ENCODE assay signal across 9 cellular contexts in genomic region chr12:52879394-52880351, GRCh38. TPM values are rescaled to one million over a fixed set of nuclear protein-coding genes. Genes with fewer than 3 reads are reported as not detected.
DNase-seq lines count a peak whose midpoint lies in the region; ATAC-seq and TF ChIP-seq lines count a peak whose summit lies in the region.
"Had no signal": no experiment of that assay in that cellular context is flagged by ENCODE, and none has a peak within 500 bp of the region (broad histone marks: within the 10 kb centered on the region; RNA-seq: fewer than 3 reads in every experiment).

No MANE protein-coding gene starts in this region.

- no peaks in the 10 kb centered on the region for H3K36me3 Mint-ChIP-seq in endothelial cell (ENCODE audit: low read depth, unreplicated experiment)

- H3K4me3 ChIP-seq in OCI-LY1 (ENCODE audit: low read depth, low read length, poor library complexity, severe bottlenecking): no peak overlapping the region
- H3K4me3 ChIP-seq in mesendoderm (ENCODE audit: low read length): no peak overlapping the region

- peak overlapping the region; percentile 89 for H3K56ac ChIP-seq in mesendoderm (ENCODE audit: low read length)

- H3K9ac ChIP-seq in OCI-LY1 (ENCODE audit: low read length) (no peak overlapping the region), mesendoderm (ENCODE audit: low read length) (peak overlapping the region; percentile 64)

- peak overlapping the region; percentile 34; the same call in 1 of the 2 replicates for H3K4me2 ChIP-seq in OCI-LY1 (ENCODE audit: low read length)
- peak overlapping the region; percentile 42 for H3K4me2 ChIP-seq in mesendoderm (ENCODE audit: low read length)

- no peaks in the 10 kb centered on the region for H3F3A ChIP-seq in OCI-LY1 (ENCODE audit: insufficient read depth, low read length)

- 0 out of 2 replicates have a peak, but pooled peaks cover 3% of the 10 kb centered on the region for H3K27me3 ChIP-seq in OCI-LY1 (ENCODE audit: insufficient read depth, low read length)
- H3K27me3 ChIP-seq in mesendoderm (ENCODE audit: insufficient read depth, low read length, poor library complexity): no peaks in the 10 kb centered on the region

- peaks cover 9% of the 10 kb centered on the region for H3K27me3 Mint-ChIP-seq in endothelial cell (ENCODE audit: unreplicated experiment)

- H3K4me1 ChIP-seq in OCI-LY1 (ENCODE audit: insufficient read depth, low read length, severe bottlenecking): peaks cover 5% of the 10 kb centered on the region
- H3K4me1 ChIP-seq in mesendoderm (ENCODE audit: control insufficient read depth, low read depth, low read length): no peaks in the 10 kb centered on the region

- H3K79me2 ChIP-seq in OCI-LY1 (ENCODE audit: insufficient read depth, low read length): no peaks in the 10 kb centered on the region
- no peaks in the 10 kb centered on the region for H3K79me2 ChIP-seq in mesendoderm (ENCODE audit: control insufficient read depth, insufficient read depth, low read length)

- peak; percentile 62 for TF ChIP-seq CTCF in OCI-LY1 (IDR thresholded peaks at IDR 0.05; ENCODE audit: low read length)
- peak; percentile 80 for TF ChIP-seq CTCF in endothelial cell (IDR thresholded peaks at IDR 0.05; ENCODE audit: unreplicated experiment)

- no peaks in the 10 kb centered on the region for H3K9me2 ChIP-seq in OCI-LY1 (ENCODE audit: low read depth, low read length)

- no peak overlapping the region for H2AFZ ChIP-seq in OCI-LY1 (ENCODE audit: low read length)

- no peak for ATAC-seq in GM18858 (IDR thresholded peaks at IDR 0.05; ENCODE audit: unreplicated experiment)

- no peaks in the 10 kb centered on the region for H4K20me1 ChIP-seq in OCI-LY1 (ENCODE audit: insufficient read depth, low read length)

- H3K36me3 ChIP-seq in OCI-LY1 (ENCODE audit: insufficient read depth, low read length): no peaks in the 10 kb centered on the region
- H3K36me3 ChIP-seq in mesendoderm (ENCODE audit: control insufficient read depth, insufficient read depth, low read length): no peaks in the 10 kb centered on the region
- H3K36me3 ChIP-seq: neutrophil had no signal

- no peak overlapping the region for H2AK5ac ChIP-seq in mesendoderm (ENCODE audit: low read length)

- no peak overlapping the region for H3K27ac Mint-ChIP-seq in endothelial cell (ENCODE audit: unreplicated experiment)

- H3K9me3 Mint-ChIP-seq in endothelial cell (ENCODE audit: unreplicated experiment): no peaks in the 10 kb centered on the region

- no peak overlapping the region for H3K18ac ChIP-seq in mesendoderm (ENCODE audit: low read length)

- H2BK15ac ChIP-seq in mesendoderm (replicated peaks; ENCODE audit: low read depth): no peak overlapping the region

- no peak overlapping the region for H3K23ac ChIP-seq in mesendoderm (ENCODE audit: low read length)

- H3K9me3 ChIP-seq in OCI-LY1 (ENCODE audit: low read length): no peaks in the 10 kb centered on the region
- H3K9me3 ChIP-seq: neutrophil had no signal

- no peak overlapping the region for H4K8ac ChIP-seq in mesendoderm (ENCODE audit: low read depth, low read length)

- H3K79me1 ChIP-seq in mesendoderm (ENCODE audit: low read length): no peaks in the 10 kb centered on the region

- peaks cover 7% of the 10 kb centered on the region for H3K4me1 Mint-ChIP-seq in endothelial cell (ENCODE audit: unreplicated experiment)

- DNase-seq in GDM1 (lab: John Stamatoyannopoulos, UW): peak; percentile 26
- DNase-seq in HuH-7.5 (ENCODE audit: low spot score): peak; percentile 93
- peak; percentile 87 for DNase-seq in activated CD8-positive, alpha-beta memory T cell treated with anti-CD3 and anti-CD28 coated beads, Interleukin-2, amount 50 U/mL, for 48 hours
- DNase-seq in endothelial cell (ENCODE audit: low spot score): peak; percentile 90
- DNase-seq in mesendoderm: peak; percentile 98
- DNase-seq in stimulated activated CD8-positive, alpha-beta memory T cell treated with anti-CD3 and anti-CD28 coated beads, Interleukin-15, amount 100 ng/mL, for 24 hours (ENCODE audit: low read depth): peak; percentile 38

- H3K4me3 Mint-ChIP-seq in endothelial cell (ENCODE audit: unreplicated experiment): no peak overlapping the region

- no peak overlapping the region for H2BK120ac ChIP-seq in mesendoderm (ENCODE audit: low read depth, low read length)

- H2BK5ac ChIP-seq in mesendoderm (ENCODE audit: low read length): no peak overlapping the region

- no CpG with 5 or more reads among the region's 38 CpGs for WGBS in mesendoderm (ENCODE audit: extremely low coverage, insufficient coverage, low lambda C conversion rate)

- H3K27ac ChIP-seq in OCI-LY1 (ENCODE audit: low read depth, low read length, poor library complexity, severe bottlenecking): no peak overlapping the region
- no peak overlapping the region for H3K27ac ChIP-seq in mesendoderm (ENCODE audit: low read depth, low read length)
- H3K27ac ChIP-seq: neutrophil had no signal

- H3K4ac ChIP-seq in mesendoderm (ENCODE audit: low read depth, low read length): no peak overlapping the region

- H4K5ac ChIP-seq in mesendoderm (ENCODE audit: low read length): no peak overlapping the region

RNA-seq across cellular contexts. Expression of gene KRT8, which starts 25.2 kb away (rescaled TPM):
- total RNA-seq in endothelial cell (ENCODE audit: unreplicated experiment): 194 TPM
- polyA plus RNA-seq in mesendoderm (2013, experiment 1 of 2): 450 TPM
- polyA plus RNA-seq in mesendoderm (2013, experiment 2 of 2): 461 TPM

RNA-seq across cellular contexts. Expression of gene KRT78, which starts 30.9 kb away (rescaled TPM):
- total RNA-seq in endothelial cell (ENCODE audit: unreplicated experiment): not detected
- polyA plus RNA-seq in mesendoderm (2013, experiment 1 of 2): not detected
- not detected for polyA plus RNA-seq in mesendoderm (2013, experiment 2 of 2)

RNA-seq across cellular contexts. Expression of gene KRT79, which starts 45.6 kb away (rescaled TPM):
- total RNA-seq in endothelial cell (ENCODE audit: unreplicated experiment): not detected
- polyA plus RNA-seq in mesendoderm (2013, experiment 1 of 2): not detected
- polyA plus RNA-seq in mesendoderm (2013, experiment 2 of 2): not detected

Comparison
In these comparisons a context has a peak if more than half of its experiments do, and no peak if none do; other contexts are left out.
1. DNase-seq: peak in every context shown above with its lines; median percentile 98 in mesendoderm; 93 in HuH-7.5; 90 in endothelial cell; 87 in activated CD8-positive, alpha-beta memory T cell treated with anti-CD3 and anti-CD28 coated beads, Interleukin-2, amount 50 U/mL, for 48 hours; 38 in stimulated activated CD8-positive, alpha-beta memory T cell treated with anti-CD3 and anti-CD28 coated beads, Interleukin-15, amount 100 ng/mL, for 24 hours; 26 in GDM1.